ENCODE assay signal across 1 cellular context in the genomic region with DNA sequence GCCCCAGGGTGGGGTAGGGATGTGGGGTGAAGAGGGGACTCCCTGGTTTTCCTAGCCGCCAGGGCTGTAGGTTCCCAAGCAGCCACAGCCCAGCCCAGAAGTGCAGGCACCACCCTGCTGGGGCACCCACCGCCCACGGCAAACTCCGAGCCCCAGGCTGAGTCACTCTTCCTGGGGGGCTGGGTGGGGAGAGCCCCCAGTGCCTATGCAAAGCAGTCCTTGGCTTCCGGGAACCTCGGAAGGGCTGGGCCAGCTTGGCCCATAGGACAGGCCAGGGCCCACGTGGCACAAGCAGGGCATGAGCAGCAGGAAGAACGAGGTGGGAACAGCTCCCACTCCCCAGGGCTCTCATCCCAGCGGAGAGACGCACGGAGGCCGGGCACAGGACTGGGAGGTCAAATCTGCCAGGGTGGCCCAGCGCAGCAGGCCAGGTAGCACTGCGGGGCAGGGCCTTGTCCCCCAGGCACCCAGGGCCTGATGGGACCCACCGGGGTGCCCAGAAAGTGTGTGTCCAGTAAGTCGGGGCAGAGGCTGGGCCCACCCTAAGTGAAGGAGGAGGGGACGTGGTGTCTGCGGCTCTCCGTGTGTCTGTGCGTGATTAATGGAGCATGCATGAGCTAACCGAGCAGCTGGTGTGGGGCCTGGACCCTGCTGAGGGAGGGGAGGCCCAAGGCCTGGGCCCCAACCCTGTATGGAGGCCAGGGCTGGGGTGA.
TF ChIP-seq lines count a peak whose summit lies in the region.

No MANE protein-coding gene starts in this region.

TF ChIP-seq in WTC11, 78 proteins besides CTCF, POLR2A, EP300 and RAD21 (continued from another document):
- TF ChIP-seq, protein P1, sequence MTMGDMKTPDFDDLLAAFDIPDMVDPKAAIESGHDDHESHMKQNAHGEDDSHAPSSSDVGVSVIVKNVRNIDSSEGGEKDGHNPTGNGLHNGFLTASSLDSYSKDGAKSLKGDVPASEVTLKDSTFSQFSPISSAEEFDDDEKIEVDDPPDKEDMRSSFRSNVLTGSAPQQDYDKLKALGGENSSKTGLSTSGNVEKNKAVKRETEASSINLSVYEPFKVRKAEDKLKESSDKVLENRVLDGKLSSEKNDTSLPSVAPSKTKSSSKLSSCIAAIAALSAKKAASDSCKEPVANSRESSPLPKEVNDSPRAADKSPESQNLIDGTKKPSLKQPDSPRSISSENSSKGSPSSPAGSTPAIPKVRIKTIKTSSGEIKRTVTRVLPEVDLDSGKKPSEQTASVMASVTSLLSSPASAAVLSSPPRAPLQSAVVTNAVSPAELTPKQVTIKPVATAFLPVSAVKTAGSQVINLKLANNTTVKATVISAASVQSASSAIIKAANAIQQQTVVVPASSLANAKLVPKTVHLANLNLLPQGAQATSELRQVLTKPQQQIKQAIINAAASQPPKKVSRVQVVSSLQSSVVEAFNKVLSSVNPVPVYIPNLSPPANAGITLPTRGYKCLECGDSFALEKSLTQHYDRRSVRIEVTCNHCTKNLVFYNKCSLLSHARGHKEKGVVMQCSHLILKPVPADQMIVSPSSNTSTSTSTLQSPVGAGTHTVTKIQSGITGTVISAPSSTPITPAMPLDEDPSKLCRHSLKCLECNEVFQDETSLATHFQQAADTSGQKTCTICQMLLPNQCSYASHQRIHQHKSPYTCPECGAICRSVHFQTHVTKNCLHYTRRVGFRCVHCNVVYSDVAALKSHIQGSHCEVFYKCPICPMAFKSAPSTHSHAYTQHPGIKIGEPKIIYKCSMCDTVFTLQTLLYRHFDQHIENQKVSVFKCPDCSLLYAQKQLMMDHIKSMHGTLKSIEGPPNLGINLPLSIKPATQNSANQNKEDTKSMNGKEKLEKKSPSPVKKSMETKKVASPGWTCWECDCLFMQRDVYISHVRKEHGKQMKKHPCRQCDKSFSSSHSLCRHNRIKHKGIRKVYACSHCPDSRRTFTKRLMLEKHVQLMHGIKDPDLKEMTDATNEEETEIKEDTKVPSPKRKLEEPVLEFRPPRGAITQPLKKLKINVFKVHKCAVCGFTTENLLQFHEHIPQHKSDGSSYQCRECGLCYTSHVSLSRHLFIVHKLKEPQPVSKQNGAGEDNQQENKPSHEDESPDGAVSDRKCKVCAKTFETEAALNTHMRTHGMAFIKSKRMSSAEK (CRISPR knock-in tag; IDR thresholded peaks at IDR 0.05; ENCODE audit: borderline replicate concordance) = no peak
- no peak for TF ChIP-seq ZNF263 (CRISPR knock-in tag; IDR thresholded peaks at IDR 0.05; ENCODE audit: low read depth)
- TF ChIP-seq, protein P2, sequence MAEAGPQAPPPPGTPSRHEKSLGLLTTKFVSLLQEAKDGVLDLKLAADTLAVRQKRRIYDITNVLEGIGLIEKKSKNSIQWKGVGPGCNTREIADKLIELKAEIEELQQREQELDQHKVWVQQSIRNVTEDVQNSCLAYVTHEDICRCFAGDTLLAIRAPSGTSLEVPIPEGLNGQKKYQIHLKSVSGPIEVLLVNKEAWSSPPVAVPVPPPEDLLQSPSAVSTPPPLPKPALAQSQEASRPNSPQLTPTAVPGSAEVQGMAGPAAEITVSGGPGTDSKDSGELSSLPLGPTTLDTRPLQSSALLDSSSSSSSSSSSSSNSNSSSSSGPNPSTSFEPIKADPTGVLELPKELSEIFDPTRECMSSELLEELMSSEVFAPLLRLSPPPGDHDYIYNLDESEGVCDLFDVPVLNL (CRISPR knock-in tag; IDR thresholded peaks at IDR 0.05; ENCODE audit: borderline replicate concordance, low read depth) = no peak
- no peak for TF ChIP-seq FOXJ3 (CRISPR knock-in tag; IDR thresholded peaks at IDR 0.05; ENCODE audit: borderline replicate concordance)
- TF ChIP-seq, protein P3, sequence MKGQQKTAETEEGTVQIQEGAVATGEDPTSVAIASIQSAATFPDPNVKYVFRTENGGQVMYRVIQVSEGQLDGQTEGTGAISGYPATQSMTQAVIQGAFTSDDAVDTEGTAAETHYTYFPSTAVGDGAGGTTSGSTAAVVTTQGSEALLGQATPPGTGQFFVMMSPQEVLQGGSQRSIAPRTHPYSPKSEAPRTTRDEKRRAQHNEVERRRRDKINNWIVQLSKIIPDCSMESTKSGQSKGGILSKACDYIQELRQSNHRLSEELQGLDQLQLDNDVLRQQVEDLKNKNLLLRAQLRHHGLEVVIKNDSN (CRISPR knock-in tag; IDR thresholded peaks at IDR 0.05) = no peak
- TF ChIP-seq, protein P4, sequence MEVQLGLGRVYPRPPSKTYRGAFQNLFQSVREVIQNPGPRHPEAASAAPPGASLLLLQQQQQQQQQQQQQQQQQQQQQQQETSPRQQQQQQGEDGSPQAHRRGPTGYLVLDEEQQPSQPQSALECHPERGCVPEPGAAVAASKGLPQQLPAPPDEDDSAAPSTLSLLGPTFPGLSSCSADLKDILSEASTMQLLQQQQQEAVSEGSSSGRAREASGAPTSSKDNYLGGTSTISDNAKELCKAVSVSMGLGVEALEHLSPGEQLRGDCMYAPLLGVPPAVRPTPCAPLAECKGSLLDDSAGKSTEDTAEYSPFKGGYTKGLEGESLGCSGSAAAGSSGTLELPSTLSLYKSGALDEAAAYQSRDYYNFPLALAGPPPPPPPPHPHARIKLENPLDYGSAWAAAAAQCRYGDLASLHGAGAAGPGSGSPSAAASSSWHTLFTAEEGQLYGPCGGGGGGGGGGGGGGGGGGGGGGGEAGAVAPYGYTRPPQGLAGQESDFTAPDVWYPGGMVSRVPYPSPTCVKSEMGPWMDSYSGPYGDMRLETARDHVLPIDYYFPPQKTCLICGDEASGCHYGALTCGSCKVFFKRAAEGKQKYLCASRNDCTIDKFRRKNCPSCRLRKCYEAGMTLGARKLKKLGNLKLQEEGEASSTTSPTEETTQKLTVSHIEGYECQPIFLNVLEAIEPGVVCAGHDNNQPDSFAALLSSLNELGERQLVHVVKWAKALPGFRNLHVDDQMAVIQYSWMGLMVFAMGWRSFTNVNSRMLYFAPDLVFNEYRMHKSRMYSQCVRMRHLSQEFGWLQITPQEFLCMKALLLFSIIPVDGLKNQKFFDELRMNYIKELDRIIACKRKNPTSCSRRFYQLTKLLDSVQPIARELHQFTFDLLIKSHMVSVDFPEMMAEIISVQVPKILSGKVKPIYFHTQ (CRISPR knock-in tag; IDR thresholded peaks at IDR 0.05) = no peak
- TF ChIP-seq, protein P5, sequence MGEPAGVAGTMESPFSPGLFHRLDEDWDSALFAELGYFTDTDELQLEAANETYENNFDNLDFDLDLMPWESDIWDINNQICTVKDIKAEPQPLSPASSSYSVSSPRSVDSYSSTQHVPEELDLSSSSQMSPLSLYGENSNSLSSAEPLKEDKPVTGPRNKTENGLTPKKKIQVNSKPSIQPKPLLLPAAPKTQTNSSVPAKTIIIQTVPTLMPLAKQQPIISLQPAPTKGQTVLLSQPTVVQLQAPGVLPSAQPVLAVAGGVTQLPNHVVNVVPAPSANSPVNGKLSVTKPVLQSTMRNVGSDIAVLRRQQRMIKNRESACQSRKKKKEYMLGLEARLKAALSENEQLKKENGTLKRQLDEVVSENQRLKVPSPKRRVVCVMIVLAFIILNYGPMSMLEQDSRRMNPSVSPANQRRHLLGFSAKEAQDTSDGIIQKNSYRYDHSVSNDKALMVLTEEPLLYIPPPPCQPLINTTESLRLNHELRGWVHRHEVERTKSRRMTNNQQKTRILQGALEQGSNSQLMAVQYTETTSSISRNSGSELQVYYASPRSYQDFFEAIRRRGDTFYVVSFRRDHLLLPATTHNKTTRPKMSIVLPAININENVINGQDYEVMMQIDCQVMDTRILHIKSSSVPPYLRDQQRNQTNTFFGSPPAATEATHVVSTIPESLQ (CRISPR knock-in tag; IDR thresholded peaks at IDR 0.05) = no peak
TF ChIP-seq in WTC11: peak in this region for 0.
